ENCODE assay signal across 19 cellular contexts in genomic region chr16:81627024-81627423, GRCh38.
DNase-seq lines count a peak whose midpoint lies in the region; ATAC-seq, FAIRE-seq and TF ChIP-seq lines count a peak whose summit lies in the region.
"Had no signal": no experiment of that assay in that cellular context is flagged by ENCODE, and none has a peak within 500 bp of the region (broad histone marks: within the 10 kb centered on the region; RNA-seq: fewer than 3 reads in every experiment).

No MANE protein-coding gene starts in this region.

- no peak overlapping the region for H3K4me3 Mint-ChIP-seq in astrocyte (ENCODE audit: unreplicated experiment)
- H3K4me3 Mint-ChIP-seq: mesothelial cell of epicardium had no signal

- dilution Hi-C loops in keratinocyte (cut with MboI; ENCODE audit: extremely low pct_ligation_motif_present, low sequenced_read_pairs) = no loop called here

- ATAC-seq in GM19452 (IDR thresholded peaks at IDR 0.05; ENCODE audit: unreplicated experiment) = no peak
- ATAC-seq: heart left ventricle had no signal

- peaks cover 2% of the 10 kb centered on the region for H3K9me1 ChIP-seq in keratinocyte (ENCODE audit: control insufficient read depth, extremely low read depth, insufficient read depth, low read length)

- H3K36me3 ChIP-seq in GM23248 (ENCODE audit: low read depth) (no peaks in the 10 kb centered on the region), astrocyte (ENCODE audit: insufficient read depth, low read length) (no peaks in the 10 kb centered on the region), keratinocyte (ENCODE audit: control insufficient read depth in 2 of 2, extremely low read depth in 1 of 2, insufficient read depth in 2 of 2, low read length in 2 of 2) (peaks cover 3 to 14% of the 10 kb centered on the region in 2 experiments)
- H3K36me3 ChIP-seq: BE2C, suprapubic skin had no signal

- H3K4me2 ChIP-seq in GM23248 (ENCODE audit: unreplicated experiment) = no peak overlapping the region
- no peak overlapping the region for H3K4me2 ChIP-seq in astrocyte (ENCODE audit: low read length)
- H3K4me2 ChIP-seq in keratinocyte (ENCODE audit: control insufficient read depth, extremely low read depth, insufficient read depth, low read depth, low read length) = no peak overlapping the region

- no peak overlapping the region for H3K9ac ChIP-seq in GM23248
- peak overlapping the region; percentile 75 for H3K9ac ChIP-seq in astrocyte (ENCODE audit: low read length)
- H3K9ac ChIP-seq in keratinocyte (ENCODE audit: control insufficient read depth, extremely low read depth, insufficient read depth, low read length) = peak overlapping the region; percentile 79

- DNase-seq in Daoy (ENCODE audit: low read depth) (peak; percentile 32), GM23248 (peak; percentile 56), astrocyte (ENCODE audit: low read depth) (peak; percentile 76), keratinocyte (ENCODE audit: low read depth, low spot score) (peak; percentile 60), iPS-NIHi11 (ENCODE audit: low spot score) (no peak), islet precursor cell (no peak)
- DNase-seq: BE2C, cortex of kidney, DMS 273 treated with DMSO at 0.1 percent for 48 hours, MV-4-11, NCI-H2081 treated with DMSO at 0.1 percent for 48 hours, NCI-H524 treated with DMSO at 0.1 percent for 48 hours, retina had no signal

- peaks cover 9% of the 10 kb centered on the region; the same call in 1 of the 2 replicates for H3K4me1 ChIP-seq in GM23248 (ENCODE audit: insufficient read depth)
- H3K4me1 ChIP-seq in astrocyte (ENCODE audit: insufficient read depth, low read length) = peaks cover 12% of the 10 kb centered on the region
- peaks cover 32% of the 10 kb centered on the region for H3K4me1 ChIP-seq in keratinocyte (ENCODE audit: control insufficient read depth, extremely low read depth, insufficient read depth, low read length)
- H3K4me1 ChIP-seq: BE2C had no signal

- H3K27me3 ChIP-seq in GM23248 (replicated peaks; ENCODE audit: insufficient read depth) (no peaks in the 10 kb centered on the region), astrocyte (ENCODE audit: insufficient read depth, low read length) (no peaks in the 10 kb centered on the region), keratinocyte (ENCODE audit: control insufficient read depth, extremely low read depth, insufficient read depth, low read length) (no peaks in the 10 kb centered on the region)
- H3K27me3 ChIP-seq: BE2C, heart left ventricle, suprapubic skin had no signal

- H3K36me3 Mint-ChIP-seq in astrocyte (ENCODE audit: low read depth, unreplicated experiment) = peaks cover 6% of the 10 kb centered on the region

- H2AFZ ChIP-seq in GM23248 = no peak overlapping the region
- H2AFZ ChIP-seq in astrocyte (ENCODE audit: low read depth, low read length) = no peak overlapping the region
- no peak overlapping the region for H2AFZ ChIP-seq in keratinocyte (ENCODE audit: control insufficient read depth, low read length)

- no peaks in the 10 kb centered on the region for H3K9me2 ChIP-seq in GM23248 (ENCODE audit: insufficient read depth)

- no peak overlapping the region for H3K4me3 ChIP-seq in GM23248
- no peak overlapping the region for H3K4me3 ChIP-seq in astrocyte (ENCODE audit: insufficient read depth, low read depth, low read length)
- no peak overlapping the region for H3K4me3 ChIP-seq in keratinocyte (ENCODE audit: control insufficient read depth in 2 of 3, extremely low read depth in 1 of 3, insufficient read depth in 2 of 3, low read depth in 1 of 3, low read length in 3 of 3)
- H3K4me3 ChIP-seq: heart left ventricle, suprapubic skin had no signal

- H3K27ac ChIP-seq in GM23248 (no peak overlapping the region), astrocyte (ENCODE audit: low read depth, low read length) (peak overlapping the region; percentile 54), keratinocyte (ENCODE audit: control insufficient read depth, insufficient read depth, low read length) (peak overlapping the region; percentile 94)
- H3K27ac ChIP-seq: heart left ventricle, suprapubic skin had no signal

- no peak overlapping the region for H3K27ac Mint-ChIP-seq in astrocyte (ENCODE audit: unreplicated experiment)
- H3K27ac Mint-ChIP-seq: mesothelial cell of epicardium had no signal

- no peaks in the 10 kb centered on the region for H3K9me3 Mint-ChIP-seq in astrocyte (ENCODE audit: unreplicated experiment)
- H3K9me3 Mint-ChIP-seq: activated T-helper 2 cell treated with anti-CD3 and anti-CD28 coated beads, Interferon-gamma antibody, Interleukin-2, Interleukin-4, amounts not matched to agents 10 μg/mL and 5 μg/mL and 100 μg/mL, durations not matched to agents 14 hours and 24 hours and 36 hours; mesothelial cell of epicardium had no signal

- H4K20me1 ChIP-seq in GM23248 (ENCODE audit: insufficient read depth) = no peaks in the 10 kb centered on the region
- peaks cover 64% of the 10 kb centered on the region for H4K20me1 ChIP-seq in astrocyte (ENCODE audit: insufficient read depth, low read length)
- peaks cover 8% of the 10 kb centered on the region for H4K20me1 ChIP-seq in keratinocyte (ENCODE audit: control insufficient read depth, extremely low read depth, insufficient read depth, low read length)

- 94 to 98% methylated on average over 6 of the region's 6 CpGs for WGBS in GM23248 (ENCODE audit: low coverage in 1 of 2, low lambda C conversion rate in 2 of 2, missing lambda C conversion rate in 2 of 2), 2 experiments

- H3F3A ChIP-seq in GM23248 (ENCODE audit: insufficient read depth) = no peaks in the 10 kb centered on the region

- no peak for FAIRE-seq in astrocyte (lab: Jason Lieb, UNC)
- FAIRE-seq in keratinocyte (lab: Jason Lieb, UNC) = no peak
- FAIRE-seq: islet of Langerhans had no signal

- TF ChIP-seq CTCF in astrocyte (IDR thresholded peaks at IDR 0.05; ENCODE audit: insufficient read depth, low read depth, low read length) = no peak
- TF ChIP-seq CTCF in keratinocyte (optimal IDR thresholded peaks at IDR 0.05 in 1 of 3, IDR thresholded peaks at IDR 0.05 in 1 of 3, conservative IDR thresholded peaks at IDR 0.05 in 1 of 3; ENCODE audit: extremely low read depth in 1 of 3, insufficient read depth in 2 of 3, low read length in 3 of 3) = no peak

- H3K79me2 ChIP-seq in GM23248 (ENCODE audit: insufficient read depth) (peaks cover 5% of the 10 kb centered on the region; the same call in 1 of the 2 replicates), astrocyte (ENCODE audit: insufficient read depth, low read length) (peaks cover 9% of the 10 kb centered on the region), keratinocyte (ENCODE audit: control insufficient read depth, insufficient read depth, low read length) (peaks cover 29% of the 10 kb centered on the region)

- in situ Hi-C loops in GM23248 (cut with MboI) = no loop called here

- no peaks in the 10 kb centered on the region for H3K9me3 ChIP-seq in GM23248 (ENCODE audit: low read depth)
- H3K9me3 ChIP-seq in astrocyte (ENCODE audit: insufficient read depth, low read depth, low read length) = no peaks in the 10 kb centered on the region
- no peaks in the 10 kb centered on the region for H3K9me3 ChIP-seq in keratinocyte (ENCODE audit: control insufficient read depth, low read depth, low read length)
- H3K9me3 ChIP-seq: BE2C, heart left ventricle, suprapubic skin had no signal

- H3K27me3 Mint-ChIP-seq in astrocyte (ENCODE audit: low read depth, unreplicated experiment) = no peaks in the 10 kb centered on the region

- H3K4me1 Mint-ChIP-seq in astrocyte (ENCODE audit: low read depth, unreplicated experiment) = no peaks in the 10 kb centered on the region

Comparison
In these comparisons a context has a peak if more than half of its experiments do, and no peak if none do; other contexts are left out.
1. DNase-seq: peak in Daoy (single experiment), GM23248 (single experiment), astrocyte (single experiment) and keratinocyte (single experiment); none in iPS-NIHi11 (single experiment) and islet precursor cell (single experiment).